1 cellular context compared by ENCODE assay signal in genomic region chr14:52874389-52874788, GRCh38.
TF ChIP-seq lines count a peak whose summit lies in the region.

No MANE protein-coding gene starts in this region.

TF ChIP-seq in IMR-90, 13 proteins besides CTCF, POLR2A, EP300 and RAD21 (continued from another document):
- no peak for TF ChIP-seq USF2 (IDR thresholded peaks at IDR 0.05; ENCODE audit: low read depth, low read length)
- TF ChIP-seq CHD1 (IDR thresholded peaks at IDR 0.05; ENCODE audit: low read depth, low read length): no peak
- TF ChIP-seq NFE2L2 (IDR thresholded peaks at IDR 0.05; ENCODE audit: low read depth, low read length): no peak
